ENCODE assay signal across 25 cellular contexts in the genomic region with DNA sequence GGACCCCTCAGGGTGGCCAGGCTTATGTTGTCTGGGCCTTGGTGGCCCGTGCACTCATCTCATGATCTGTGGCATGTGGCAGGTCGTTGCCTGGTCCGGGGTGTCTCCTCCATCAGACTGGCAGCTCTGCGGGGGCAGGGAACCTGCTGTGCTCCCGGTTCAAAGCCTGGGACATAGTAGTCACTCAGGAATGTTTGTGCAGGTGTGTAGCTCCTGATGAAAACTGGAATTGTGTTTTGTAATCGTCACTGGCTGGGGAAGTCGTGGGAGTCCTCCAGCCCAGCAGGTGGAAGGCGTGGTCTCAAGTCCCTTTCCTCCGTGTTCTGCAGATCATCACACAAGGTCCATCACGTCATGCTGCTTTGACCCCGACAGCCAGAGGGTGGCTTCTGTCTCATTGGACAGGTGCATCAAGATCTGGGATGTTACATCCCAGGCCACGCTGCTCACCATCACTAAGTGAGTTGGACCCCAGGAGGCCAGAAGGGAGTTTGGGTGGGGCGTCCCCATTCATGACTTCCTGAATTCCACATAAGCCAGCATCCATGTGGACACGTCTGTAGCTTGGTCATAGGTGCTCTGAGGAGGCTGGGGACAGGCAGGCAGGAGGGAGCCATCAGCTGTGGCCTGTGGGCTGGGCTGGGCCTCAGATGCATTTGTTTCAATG. TPM values are rescaled to one million over a fixed set of nuclear protein-coding genes. Genes with fewer than 3 reads are reported as not detected.
"Had no signal": no experiment of that assay in that cellular context is flagged by ENCODE, and none has a peak within 500 bp of the region (broad histone marks: within the 10 kb centered on the region; RNA-seq: fewer than 3 reads in every experiment).

No MANE protein-coding gene starts in this region.

- H3K4me2 ChIP-seq: hepatocyte had no signal

- H3K36me3 ChIP-seq: right lobe of liver, thoracic aorta had no signal

- DNase-seq: activated CD4-positive, alpha-beta T cell treated with anti-CD3 and anti-CD28 coated beads, Interleukin-2, amount 10 ng/mL, durations not matched to agents 24 days and 14 days; activated CD4-positive, CD25-positive, alpha-beta regulatory T cell; activated CD8-positive, alpha-beta T cell treated with anti-CD3 and anti-CD28 coated beads for 36 hours; activated naive CD4-positive, alpha-beta T cell; activated T-cell treated with anti-CD3 and anti-CD28 coated beads, Interleukin-2, amount 50 U/mL, for 1 hour; anterior cingulate cortex; caudate nucleus; effector memory CD8-positive, alpha-beta T cell; foreskin fibroblast; left cardiac atrium; mesenchymal stem cell; naive thymus-derived CD8-positive, alpha-beta T cell; right lobe of liver; small intestine; stimulated activated CD4-positive, alpha-beta T cell treated with anti-CD3 and anti-CD28 coated beads, Interleukin-4, amount 100 ng/mL, for 1 hour had no signal

- H3K27ac ChIP-seq: epithelial cell of prostate, hepatocyte, parathyroid adenoma, right lobe of liver, thoracic aorta had no signal

- H3K79me2 ChIP-seq: hepatocyte, parathyroid adenoma had no signal

- H3K27me3 ChIP-seq: hepatocyte, right lobe of liver had no signal

- H3K4me3 ChIP-seq: hepatocyte, right lobe of liver, thoracic aorta had no signal

- H3K4me1 ChIP-seq: parathyroid adenoma, right lobe of liver had no signal

- H2AFZ ChIP-seq: hepatocyte, parathyroid adenoma had no signal

- H3K9me3 ChIP-seq: right lobe of liver, thoracic aorta had no signal

- ATAC-seq: activated CD8-positive, alpha-beta T cell treated with anti-CD3 and anti-CD28 coated beads for 36 hours; activated T-helper 17 cell treated with anti-CD3 and anti-CD28 coated beads, Interleukin-2, amount 50 U/mL, for 72 hours; effector memory CD8-positive, alpha-beta T cell; left cardiac atrium; naive thymus-derived CD8-positive, alpha-beta T cell; stimulated activated memory B cell treated with anti-CD40 and anti-IgM and Interleukin-4, amounts not matched to agents 10 μg/mL and 1 μg/mL and 100 μg/mL, for 72 hours had no signal

- H3K9ac ChIP-seq: parathyroid adenoma had no signal

RNA-seq across cellular contexts. Expression of gene WDR88, which starts 19.1 kb away (rescaled TPM):
- total RNA-seq: activated CD4-positive, alpha-beta T cell treated with anti-CD3 and anti-CD28 coated beads, Interleukin-2, amount 10 ng/mL, durations not matched to agents 24 days and 14 days; activated CD8-positive, alpha-beta T cell treated with anti-CD3 and anti-CD28 coated beads for 36 hours; dermis microvascular lymphatic vessel endothelial cell; glomerular endothelial cell; hepatocyte; left cardiac atrium; lower leg skin; right lobe of liver; thoracic aorta; ureter had no signal
- polyA plus RNA-seq: small intestine had no signal

RNA-seq across cellular contexts. Expression of gene LRP3, which starts 43.1 kb away (rescaled TPM):
- total RNA-seq: activated T-helper 17 cell treated with anti-CD3 and anti-CD28 coated beads, Interleukin-2, amount 50 U/mL, for 72 hours; naive thymus-derived CD8-positive, alpha-beta T cell had no signal
- polyA plus RNA-seq: naive thymus-derived CD8-positive, alpha-beta T cell had no signal
